Comparison of ENCODE assay signal across 8 cellular contexts in genomic region chr4:159946983-159947645, GRCh38.
DNase-seq lines count a peak whose midpoint lies in the region; ATAC-seq, FAIRE-seq and TF ChIP-seq lines count a peak whose summit lies in the region.

No MANE protein-coding gene starts in this region.

- FAIRE-seq in bronchial epithelial cell (lab: Jason Lieb, UNC): no peak

- H3K4me3 ChIP-seq in bronchial epithelial cell (ENCODE audit: low read depth, low read length): no peak overlapping the region

- DNase-seq in NCI-H2227 (lab: John Stamatoyannopoulos, UW; ENCODE audit: unreplicated experiment) (peak; percentile 11), NCI-H2227 treated with DMSO at 0.1 percent for 48 hours (lab: John Stamatoyannopoulos, UW) (no peak), NCI-H446 (lab: John Stamatoyannopoulos, UW) (peak; percentile 15 to 67), bronchial epithelial cell (ENCODE audit: low read depth) (peak; percentile 75), lung microvascular endothelial cell (ENCODE audit: low read depth in 2 of 2) (peak; percentile 52 to 62)
- DNase-seq in activated naive CD4-positive, alpha-beta T cell treated with Interleukin-2 at 50 U/mL for 16 hours: no peak

- peak; percentile 55 for TF ChIP-seq CTCF in bronchial epithelial cell (IDR thresholded peaks at IDR 0.05; ENCODE audit: insufficient read depth, low read length, severe bottlenecking)

- H3K27me3 ChIP-seq in bronchial epithelial cell (ENCODE audit: control insufficient read depth, insufficient read depth, low read length): no peaks in the 10 kb centered on the region

- peak; percentile 68 for ATAC-seq in HG02973 (IDR thresholded peaks at IDR 0.05; ENCODE audit: unreplicated experiment)
- ATAC-seq in HG03097 (IDR thresholded peaks at IDR 0.05; ENCODE audit: low FRiP score, unreplicated experiment): no peak

- no peaks in the 10 kb centered on the region for H3K36me3 ChIP-seq in bronchial epithelial cell (ENCODE audit: control insufficient read depth, insufficient read depth, low read length)

Comparison
In these comparisons a context has a peak if more than half of its experiments do, and no peak if none do; other contexts are left out.
1. DNase-seq: peak in NCI-H2227 (single experiment), NCI-H446 (2 of 2), bronchial epithelial cell (single experiment) and lung microvascular endothelial cell (2 of 2); none in NCI-H2227 treated with DMSO at 0.1 percent for 48 hours (single experiment) and activated naive CD4-positive, alpha-beta T cell treated with Interleukin-2 at 50 U/mL for 16 hours (single experiment).